ENCODE assay signal across 25 cellular contexts in the genomic region with DNA sequence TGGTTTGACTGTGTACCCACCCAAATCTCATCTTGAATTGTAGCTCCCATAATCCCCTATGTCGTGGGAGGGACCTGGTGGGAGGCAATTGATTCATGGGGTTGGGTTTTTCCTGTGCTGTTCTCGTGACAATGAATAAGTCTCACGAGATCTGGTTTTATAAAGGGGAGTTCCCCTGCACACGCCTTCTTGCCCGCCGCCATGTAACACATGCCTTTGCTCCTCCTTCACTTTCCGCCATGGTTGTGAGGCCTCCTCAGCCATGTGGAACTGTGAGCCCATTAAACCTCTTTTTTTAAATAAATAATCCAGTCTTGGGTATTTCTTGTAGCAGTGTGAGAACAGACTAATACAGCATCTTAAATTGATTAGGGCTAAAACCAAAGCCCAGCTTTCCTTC. TPM values are rescaled to one million over a fixed set of nuclear protein-coding genes. Genes with fewer than 3 reads are reported as not detected.
DNase-seq lines count a peak whose midpoint lies in the region; ATAC-seq, FAIRE-seq and TF ChIP-seq lines count a peak whose summit lies in the region.
"Had no signal": no experiment of that assay in that cellular context is flagged by ENCODE, and none has a peak within 500 bp of the region (broad histone marks: within the 10 kb centered on the region; RNA-seq: fewer than 3 reads in every experiment).

No MANE protein-coding gene starts in this region.

- no peak overlapping the region for H3K4me2 ChIP-seq in GM12878 (ENCODE audit: control insufficient read depth, insufficient read depth)
- H3K4me2 ChIP-seq: A549; BLaER1 treated with 17β-estradiol and CSF1 and Interleukin-3, amounts not matched to agents 10 nM and 100 nM had no signal

- no peak for TF ChIP-seq RAD21 in GM12878 (IDR thresholded peaks at IDR 0.05; ENCODE audit: insufficient read depth, low read depth, low read length)

- in situ Hi-C loops in GM12878 (cut with MboI), result loop anchor here (5.0 kb wide), 1 partner anchor 278 kb away; no protein-coding TSS in a partner anchor

- no peak for TF ChIP-seq EP300 in GM12878 (IDR thresholded peaks at IDR 0.05; ENCODE audit: borderline replicate concordance in 1 of 2, control insufficient read depth in 1 of 2, low read depth in 2 of 2, low read length in 2 of 2)

- 64% methylated on average over 7 of the region's 7 CpGs for WGBS in GM12878 (ENCODE audit: insufficient coverage, insufficient replicate concordance, low lambda C conversion rate, missing lambda C conversion rate)

- RAD21 ChIA-PET in GM12878 (lab: Charles Lee; ENCODE audit: unreplicated experiment), result interaction anchor here (1.1 to 1.4 kb wide), 2 partner anchors 9 to 77 kb away, joined by 3 to 4 read pairs; no protein-coding TSS in a partner anchor

- no peaks in the 10 kb centered on the region for H3K27me3 ChIP-seq in GM12878 (replicated peaks in 1 of 2; ENCODE audit: control insufficient read depth in 2 of 2, insufficient read depth in 2 of 2, low read length in 1 of 2)
- H3K27me3 ChIP-seq: BLaER1 treated with 17β-estradiol and CSF1 and Interleukin-3, amounts not matched to agents 10 nM and 100 nM had no signal

- no peak overlapping the region for H3K4me3 Mint-ChIP-seq in stimulated activated naive CD8-positive, alpha-beta T cell treated with anti-CD3 and anti-CD28 coated beads, Interleukin-15, Interleukin-2, amounts not matched to agents 100 ng/mL and 50 ng/mL, for 24 hours
- no peak overlapping the region for H3K4me3 Mint-ChIP-seq in stimulated activated naive CD8-positive, alpha-beta T cell treated with anti-CD3 and anti-CD28 coated beads, Interleukin-15, amount 100 ng/mL, for 72 hours
- H3K4me3 Mint-ChIP-seq in nephron progenitor cell, result no peak overlapping the region
- H3K4me3 Mint-ChIP-seq: B cell; CD4-positive, alpha-beta T cell; CD8-positive, alpha-beta T cell had no signal

- H3K4me1 ChIP-seq in GM12878 (ENCODE audit: control insufficient read depth, insufficient read depth, low read length), result no peaks in the 10 kb centered on the region
- peaks cover 2 to 7% of the 10 kb centered on the region in 2 donors for H3K4me1 ChIP-seq in kidney (ENCODE audit: control insufficient read depth in 1 of 2, insufficient read depth in 1 of 2, low read depth in 1 of 2, low read length in 2 of 2)
- H3K4me1 ChIP-seq: A549, Caco-2 had no signal

- DNase-seq in stimulated activated naive CD8-positive, alpha-beta T cell treated with anti-CD3 and anti-CD28 coated beads, Interleukin-15, amount 100 ng/mL, for 72 hours, result no peak
- no peak for DNase-seq in GM12878 (ENCODE audit: low read depth, low spot score)
- DNase-seq in nephron progenitor cell, result no peak
- no peak for DNase-seq in activated naive CD4-positive, alpha-beta T cell treated with anti-CD3 and anti-CD28 coated beads, Interleukin-2, amount 50 U/mL, for 16 hours
- DNase-seq in DMS153 (lab: John Stamatoyannopoulos, UW), result no peak
- no peak for DNase-seq in kidney
- DNase-seq: AML-193; Caco-2; Calu3; CD4-positive, alpha-beta T cell; CD8-positive, alpha-beta T cell; DMS53; DMS79; DND-41; EL; GDM1 had no signal

- CTCF ChIA-PET in GM12878 (lab: Yijun Ruan, JAX), result interaction anchor here (0.5 to 3.0 kb wide), 5 partner anchors 9 to 290 kb away, joined by 3 to 19 read pairs (median 5); no protein-coding TSS in a partner anchor

- no peak overlapping the region for H3K27ac ChIP-seq in GM12878 (ENCODE audit: control insufficient read depth, insufficient read depth)
- H3K27ac ChIP-seq in kidney (ENCODE audit: low read depth in 2 of 2, low read length in 2 of 2), result no peak overlapping the region
- H3K27ac ChIP-seq: 22Rv1; A549; BLaER1 treated with 17β-estradiol and CSF1 and Interleukin-3, amounts not matched to agents 10 nM and 100 nM; C4-2B had no signal

- H3K9ac ChIP-seq in GM12878 (ENCODE audit: control insufficient read depth, insufficient read depth, low read length) (no peak overlapping the region), kidney (ENCODE audit: low read length in 2 of 2) (no peak overlapping the region)
- H3K9ac ChIP-seq: BLaER1 treated with 17β-estradiol and CSF1 and Interleukin-3, amounts not matched to agents 10 nM and 100 nM had no signal

- H3K4me3 ChIP-seq in GM12878 (no peak overlapping the region), kidney (ENCODE audit: low read length in 2 of 2) (no peak overlapping the region)
- H3K4me3 ChIP-seq: A549; BLaER1 treated with 17β-estradiol and CSF1 and Interleukin-3, amounts not matched to agents 10 nM and 100 nM had no signal

- intact Hi-C loops in GM12878 (cut with micrococcal nuclease; ENCODE audit: unreplicated experiment) (no loop called here), kidney (cut with DNase I) (no loop called here)

- no peak overlapping the region for H2AFZ ChIP-seq in GM12878 (ENCODE audit: control insufficient read depth, low read depth, low read length)

- H3K79me2 ChIP-seq in GM12878 (ENCODE audit: control insufficient read depth, insufficient read depth, low read length), result no peaks in the 10 kb centered on the region

- FAIRE-seq in GM12878 (lab: Jason Lieb, UNC) (no peak), kidney (lab: Jason Lieb, UNC) (no peak)
- FAIRE-seq: A549, D721Med, GM12891, GM19239 had no signal

- no peak for ATAC-seq in stimulated activated naive CD8-positive, alpha-beta T cell treated with anti-CD3 and anti-CD28 coated beads, Interleukin-15, amount 100 ng/mL, for 72 hours
- ATAC-seq in GM12878, result no peak
- ATAC-seq: A549; CD8-positive, alpha-beta T cell had no signal

- peak overlapping the region; percentile 19 for H3K27ac Mint-ChIP-seq in stimulated activated naive CD8-positive, alpha-beta T cell treated with anti-CD3 and anti-CD28 coated beads, Interleukin-15, Interleukin-2, amounts not matched to agents 100 ng/mL and 50 ng/mL, for 24 hours
- H3K27ac Mint-ChIP-seq in stimulated activated naive CD8-positive, alpha-beta T cell treated with anti-CD3 and anti-CD28 coated beads, Interleukin-15, amount 100 ng/mL, for 72 hours, result peak overlapping the region in 1 of 2 donors; percentile 39
- H3K27ac Mint-ChIP-seq in nephron progenitor cell, result peak overlapping the region; percentile 8
- H3K27ac Mint-ChIP-seq: B cell; CD4-positive, alpha-beta T cell; CD8-positive, alpha-beta T cell had no signal

- H3K36me3 ChIP-seq in GM12878 (ENCODE audit: control insufficient read depth in 2 of 2, insufficient read depth in 2 of 2, low read length in 1 of 2) (no peaks in the 10 kb centered on the region), kidney (ENCODE audit: control insufficient read depth in 1 of 2, insufficient read depth in 2 of 2, low read length in 2 of 2) (no peaks in the 10 kb centered on the region)
- H3K36me3 ChIP-seq: BLaER1 treated with 17β-estradiol and CSF1 and Interleukin-3, amounts not matched to agents 10 nM and 100 nM had no signal

- no peaks in the 10 kb centered on the region for H3K4me1 Mint-ChIP-seq in stimulated activated naive CD8-positive, alpha-beta T cell treated with anti-CD3 and anti-CD28 coated beads, Interleukin-15, Interleukin-2, amounts not matched to agents 100 ng/mL and 50 ng/mL, for 24 hours (ENCODE audit: low read depth)
- H3K4me1 Mint-ChIP-seq in stimulated activated naive CD8-positive, alpha-beta T cell treated with anti-CD3 and anti-CD28 coated beads, Interleukin-15, amount 100 ng/mL, for 72 hours, result no peaks in the 10 kb centered on the region
- H3K4me1 Mint-ChIP-seq in nephron progenitor cell, result peaks cover 33% of the 10 kb centered on the region
- H3K4me1 Mint-ChIP-seq: B cell had no signal

- no peaks in the 10 kb centered on the region for H4K20me1 ChIP-seq in GM12878 (ENCODE audit: control insufficient read depth, insufficient read depth)
- H4K20me1 ChIP-seq: BLaER1 treated with 17β-estradiol and CSF1 and Interleukin-3, amounts not matched to agents 10 nM and 100 nM had no signal

- H3K9me3 Mint-ChIP-seq in stimulated activated naive CD8-positive, alpha-beta T cell treated with anti-CD3 and anti-CD28 coated beads, Interleukin-15, Interleukin-2, amounts not matched to agents 100 ng/mL and 50 ng/mL, for 24 hours, result peaks cover 10% of the 10 kb centered on the region
- H3K9me3 Mint-ChIP-seq in stimulated activated naive CD8-positive, alpha-beta T cell treated with anti-CD3 and anti-CD28 coated beads, Interleukin-15, amount 100 ng/mL, for 72 hours, result peaks cover 0 to 10% of the 10 kb centered on the region in 2 donors
- H3K9me3 Mint-ChIP-seq in nephron progenitor cell, result peaks cover 19% of the 10 kb centered on the region
- H3K9me3 Mint-ChIP-seq: CD4-positive, alpha-beta T cell; CD8-positive, alpha-beta T cell had no signal

- POLR2A ChIA-PET in GM12878 (lab: Charles Lee), result interaction anchor here (1.0 kb wide), 1 partner anchor 27 kb away, joined by 3 read pairs; no protein-coding TSS in a partner anchor

- TF ChIP-seq POLR2A in GM12878 (IDR thresholded peaks at IDR 0.05; ENCODE audit: low read depth, low read length), result no peak

- no peaks in the 10 kb centered on the region for H3K36me3 Mint-ChIP-seq in stimulated activated naive CD8-positive, alpha-beta T cell treated with anti-CD3 and anti-CD28 coated beads, Interleukin-15, Interleukin-2, amounts not matched to agents 100 ng/mL and 50 ng/mL, for 24 hours (ENCODE audit: low read depth)
- peaks cover 11% of the 10 kb centered on the region for H3K36me3 Mint-ChIP-seq in nephron progenitor cell (ENCODE audit: low read depth)
- H3K36me3 Mint-ChIP-seq: CD8-positive, alpha-beta T cell had no signal

- TF ChIP-seq CTCF in GM12878 (IDR thresholded peaks at IDR 0.05 in 2 of 3, conservative IDR thresholded peaks at IDR 0.05 in 1 of 3; ENCODE audit: control insufficient read depth in 2 of 3, extremely low read depth in 1 of 3, insufficient read depth in 1 of 3, low read depth in 3 of 3, low read length in 3 of 3) (no peak), nephron progenitor cell (IDR thresholded peaks at IDR 0.05) (no peak), kidney (IDR thresholded peaks at IDR 0.05; ENCODE audit: borderline replicate concordance, extremely low read depth, insufficient read depth) (no peak)

- H3K27me3 Mint-ChIP-seq in stimulated activated naive CD8-positive, alpha-beta T cell treated with anti-CD3 and anti-CD28 coated beads, Interleukin-15, Interleukin-2, amounts not matched to agents 100 ng/mL and 50 ng/mL, for 24 hours, result no peaks in the 10 kb centered on the region
- no peaks in the 10 kb centered on the region for H3K27me3 Mint-ChIP-seq in stimulated activated naive CD8-positive, alpha-beta T cell treated with anti-CD3 and anti-CD28 coated beads, Interleukin-15, amount 100 ng/mL, for 72 hours
- peaks cover 6% of the 10 kb centered on the region for H3K27me3 Mint-ChIP-seq in nephron progenitor cell (ENCODE audit: low read depth, poor library complexity)
- H3K27me3 Mint-ChIP-seq: CD4-positive, alpha-beta T cell had no signal

- BruUV-seq in GM12878 (replicated peaks; lab: Mats Ljungman, UMichigan), result no TSS peak

- H3K9me3 ChIP-seq in GM12878 (replicated peaks; ENCODE audit: control insufficient read depth, insufficient read depth, low read length) (no peaks in the 10 kb centered on the region; the same call in 2 of the 3 replicates), kidney (ENCODE audit: control insufficient read depth in 1 of 2, low read length in 2 of 2) (no peaks in the 10 kb centered on the region)
- H3K9me3 ChIP-seq: A549, Caco-2 had no signal

- SMC1A ChIA-PET in GM12878 (lab: Charles Lee; ENCODE audit: uncharacterized antibody, unreplicated experiment), result interaction anchor here (1.3 to 2.8 kb wide), 2 partner anchors 8 to 112 kb away, joined by 4 to 12 read pairs; no protein-coding TSS in a partner anchor

RNA-seq across cellular contexts. Expression of a gene that starts 22.6 kb away (rescaled TPM):
- 221 and 235 TPM in 2 replicates for total RNA-seq in GM12878 (2013; cell fraction: nucleolus; rRNA removed)
- total RNA-seq in GM12878 (2014; rRNA removed), result 27.6 and 41.7 TPM in 2 replicates
- total RNA-seq in GM12878 (2014; rRNA removed; fragmentation: Illumina TruSeq; extraction: Trizol), result 14.6 and 20.3 TPM in 2 replicates
- 58.9 and 60.5 TPM in 2 replicates for total RNA-seq in GM12878 (2021)
- 14.5 TPM for polyA plus RNA-seq in GM12878 (2011; ENCODE audit: low read depth)
- 7.0 and 8.9 TPM in 2 replicates for polyA plus RNA-seq in GM12878 (2011; rRNA removed)
- polyA plus RNA-seq in GM12878 (2011; cell fraction: cytosol; rRNA removed), result 6.9 and 8.9 TPM in 2 replicates
- polyA plus RNA-seq in GM12878 (2011; cell fraction: nucleus; rRNA removed), result 35.2 and 62.7 TPM in 2 replicates
- polyA plus RNA-seq in GM12878 (2012), result 21.5 and 24.0 TPM in 2 replicates
- polyA plus RNA-seq in GM12878 (2014; fragmentation: Illumina TruSeq; extraction: Trizol), result 21.2 and 25.3 TPM in 2 replicates
- 1 to 10 TPM; 5.2 to 5.9 TPM for polyA plus RNA-seq in GM12878 (2014; fragmentation: Nextera tagmentation; extraction: Ambion mirVana)
- polyA plus RNA-seq in GM12878 (2014; rRNA removed), result 20.9 and 23.0 TPM in 2 replicates
- polyA plus RNA-seq in GM12878 (2016; fragmentation: Nextera tagmentation; extraction: Ambion mirVana), result 10 to 100 TPM; 15.8 to 20.2 TPM
- polyA minus RNA-seq in GM12878 (2011; rRNA and poly(A)+ RNA removed), result 76.2 and 90.7 TPM in 2 replicates
- 35.8 and 43.2 TPM in 2 replicates for polyA minus RNA-seq in GM12878 (2011; cell fraction: cytosol; rRNA and poly(A)+ RNA removed)
- 57.2 and 65.5 TPM in 2 replicates for polyA minus RNA-seq in GM12878 (2011; cell fraction: nucleus; rRNA and poly(A)+ RNA removed)
- total RNA-seq in kidney, result 176 TPM
- polyA plus RNA-seq in kidney (ENCODE audit: insufficient read depth, low read depth, low replicate concordance), result 37.2 TPM

RNA-seq across cellular contexts. Expression of a gene that starts 38.5 kb away (rescaled TPM):
- 1,080 and 1,100 TPM in 2 replicates for total RNA-seq in GM12878 (2013; cell fraction: nucleolus; rRNA removed)
- total RNA-seq in GM12878 (2014; rRNA removed) (2,091 and 2,104 TPM in 2 replicates), GM12878 (2014; rRNA removed; fragmentation: Illumina TruSeq; extraction: Trizol) (1,863 and 1,937 TPM in 2 replicates), GM12878 (2021) (1,850 and 1,883 TPM in 2 replicates), kidney (1,164 TPM)
- polyA plus RNA-seq in GM12878 (2011; ENCODE audit: low read depth), result 1,510 TPM
- polyA plus RNA-seq in GM12878 (2011; rRNA removed) (3,232 and 3,745 TPM in 2 replicates), GM12878 (2014; fragmentation: Illumina TruSeq; extraction: Trizol) (1,358 and 1,983 TPM in 2 replicates), GM12878 (2014; fragmentation: Nextera tagmentation; extraction: Ambion mirVana) (1,000 to 10,000 TPM; 3,300 to 4,219 TPM), GM12878 (2014; rRNA removed) (1,935 and 1,951 TPM in 2 replicates), GM12878 (2016; fragmentation: Nextera tagmentation; extraction: Ambion mirVana) (1,000 to 10,000 TPM; 2,558 to 2,669 TPM), kidney (ENCODE audit: insufficient read depth, low read depth, low replicate concordance) (1,321 TPM)
- polyA plus RNA-seq in GM12878 (2011; cell fraction: cytosol; rRNA removed), result 3,954 and 4,686 TPM in 2 replicates
- polyA plus RNA-seq in GM12878 (2011; cell fraction: nucleus; rRNA removed), result 2,823 and 3,284 TPM in 2 replicates
- 2,617 and 3,014 TPM in 2 replicates for polyA plus RNA-seq in GM12878 (2012)
- polyA minus RNA-seq in GM12878 (2011; rRNA and poly(A)+ RNA removed), result 3,220 and 5,413 TPM in 2 replicates
- 1,559 and 1,564 TPM in 2 replicates for polyA minus RNA-seq in GM12878 (2011; cell fraction: cytosol; rRNA and poly(A)+ RNA removed)
- 601 and 693 TPM in 2 replicates for polyA minus RNA-seq in GM12878 (2011; cell fraction: nucleus; rRNA and poly(A)+ RNA removed)
